ENCODE assay signal across 9 cellular contexts in genomic region chr16:30473231-30474061, GRCh38. TPM values are rescaled to one million over a fixed set of nuclear protein-coding genes. Genes with fewer than 3 reads are reported as not detected.
DNase-seq lines count a peak whose midpoint lies in the region; ATAC-seq, FAIRE-seq and TF ChIP-seq lines count a peak whose summit lies in the region.
"Had no signal": no experiment of that assay in that cellular context is flagged by ENCODE, and none has a peak within 500 bp of the region (broad histone marks: within the 10 kb centered on the region; RNA-seq: fewer than 3 reads in every experiment).

No MANE protein-coding gene starts in this region.

- no peaks in the 10 kb centered on the region for H3K4me1 ChIP-seq in endodermal cell (ENCODE audit: control insufficient read depth, insufficient read depth, low read length)

- H3K4me3 Mint-ChIP-seq in endodermal cell: no peak overlapping the region

- H3K9ac ChIP-seq in endodermal cell (ENCODE audit: extremely low read depth, low read length, poor library complexity, severe bottlenecking): no peak overlapping the region

- H3K36me3 ChIP-seq in endodermal cell (ENCODE audit: control insufficient read depth, insufficient read depth, low read length): no peaks in the 10 kb centered on the region

- intact Hi-C loops in left ventricle myocardium superior (cut with micrococcal nuclease): no loop called here

- H3K36me3 Mint-ChIP-seq in endodermal cell (ENCODE audit: low read depth): no peaks in the 10 kb centered on the region

- no peak overlapping the region for H3K27ac ChIP-seq in endodermal cell (ENCODE audit: low read depth, low read length)

- no peak for FAIRE-seq in HTR-8/SVneo (lab: Jason Lieb, UNC)

- no peaks in the 10 kb centered on the region for H3K27me3 ChIP-seq in endodermal cell (ENCODE audit: control insufficient read depth, insufficient read depth, low read length, poor library complexity, severe bottlenecking)

- no peaks in the 10 kb centered on the region for H3K9me3 Mint-ChIP-seq in endodermal cell

- H3K27ac Mint-ChIP-seq in endodermal cell: no peak overlapping the region

- ATAC-seq in HG02759 (IDR thresholded peaks at IDR 0.05; ENCODE audit: unreplicated experiment) (peak; percentile 38), left ventricle myocardium superior (peak; percentile 27), HG02970 (IDR thresholded peaks at IDR 0.05; ENCODE audit: low FRiP score, unreplicated experiment) (no peak)

- TF ChIP-seq CTCF in endodermal cell (conservative IDR thresholded peaks at IDR 0.05): no peak

- H3K4me1 Mint-ChIP-seq in endodermal cell: no peaks in the 10 kb centered on the region

- WGBS in endodermal cell (ENCODE audit: insufficient coverage in 1 of 2, insufficient read length in 1 of 2), 2 experiments: 89 to 93% methylated on average over 8 to 16 of the region's 18 CpGs

- H3K27me3 Mint-ChIP-seq in endodermal cell (ENCODE audit: insufficient read depth): peaks cover 12% of the 10 kb centered on the region

- H3K4me3 ChIP-seq in endodermal cell (ENCODE audit: low read length): no peak overlapping the region

- no peaks in the 10 kb centered on the region for H3K9me3 ChIP-seq in endodermal cell (ENCODE audit: control insufficient read depth, low read length)

- peak; percentile 34 to 49 for DNase-seq in activated CD4-positive, alpha-beta T cell treated with anti-CD3 and anti-CD28 coated beads, Interleukin-2, amount 50 U/mL, for 4 hours
- DNase-seq in left ventricle myocardium superior: peak; percentile 33
- peak; percentile 67 for DNase-seq in stimulated activated CD8-positive, alpha-beta memory T cell treated with anti-CD3 and anti-CD28 coated beads, Interleukin-7, amount 100 ng/mL, for 48 hours (ENCODE audit: extremely low read depth in 1 of 2, low read depth in 1 of 2)
- no peak for DNase-seq in COLO829 (ENCODE audit: low spot score)
- no peak for DNase-seq in HTR-8/SVneo (ENCODE audit: insufficient read length, low spot score)
- DNase-seq in endodermal cell: no peak

RNA-seq across cellular contexts. Expression of gene ITGAL, which starts 0.9 kb away (rescaled TPM):
- total RNA-seq in left ventricle myocardium superior (3.3 TPM), endodermal cell (not detected)
- polyA plus RNA-seq in endodermal cell (2013, experiment 1 of 2): not detected
- polyA plus RNA-seq in endodermal cell (2013, experiment 2 of 2): not detected
- total RNA-seq: H4 had no signal

RNA-seq across cellular contexts. Expression of gene SEPHS2, which starts 27.8 kb away (rescaled TPM):
- total RNA-seq in left ventricle myocardium superior (30.6 TPM), endodermal cell (10 to 100 TPM; 35.7 to 37.5 TPM)
- polyA plus RNA-seq in endodermal cell (2013, experiment 1 of 2): 25.1 TPM
- polyA plus RNA-seq in endodermal cell (2013, experiment 2 of 2): 23.7 TPM

RNA-seq across cellular contexts. Expression of gene DCTPP1, which starts 43.6 kb away (rescaled TPM):
- total RNA-seq in left ventricle myocardium superior (37.5 TPM), endodermal cell (10 to 100 TPM; 54.8 to 61.9 TPM)
- 55.9 TPM for polyA plus RNA-seq in endodermal cell (2013, experiment 1 of 2)
- polyA plus RNA-seq in endodermal cell (2013, experiment 2 of 2): 53.5 TPM

RNA-seq across cellular contexts. Expression of gene ZNF768, which starts 52.9 kb away (rescaled TPM):
- total RNA-seq in left ventricle myocardium superior: 75.4 TPM
- 10 to 100 TPM; 47.0 to 59.2 TPM for total RNA-seq in endodermal cell
- 52.3 TPM for polyA plus RNA-seq in endodermal cell (2013, experiment 1 of 2)
- 47.9 TPM for polyA plus RNA-seq in endodermal cell (2013, experiment 2 of 2)

Comparison
In these comparisons a context has a peak if more than half of its experiments do, and no peak if none do; other contexts are left out.
1. DNase-seq: peak in activated CD4-positive, alpha-beta T cell treated with anti-CD3 and anti-CD28 coated beads, Interleukin-2, amount 50 U/mL, for 4 hours (2 of 2), left ventricle myocardium superior (single experiment) and stimulated activated CD8-positive, alpha-beta memory T cell treated with anti-CD3 and anti-CD28 coated beads, Interleukin-7, amount 100 ng/mL, for 48 hours (2 of 2); none in COLO829 (single experiment), HTR-8/SVneo (single experiment) and endodermal cell (single experiment).